8 cellular contexts compared by ENCODE assay signal in the genomic region with DNA sequence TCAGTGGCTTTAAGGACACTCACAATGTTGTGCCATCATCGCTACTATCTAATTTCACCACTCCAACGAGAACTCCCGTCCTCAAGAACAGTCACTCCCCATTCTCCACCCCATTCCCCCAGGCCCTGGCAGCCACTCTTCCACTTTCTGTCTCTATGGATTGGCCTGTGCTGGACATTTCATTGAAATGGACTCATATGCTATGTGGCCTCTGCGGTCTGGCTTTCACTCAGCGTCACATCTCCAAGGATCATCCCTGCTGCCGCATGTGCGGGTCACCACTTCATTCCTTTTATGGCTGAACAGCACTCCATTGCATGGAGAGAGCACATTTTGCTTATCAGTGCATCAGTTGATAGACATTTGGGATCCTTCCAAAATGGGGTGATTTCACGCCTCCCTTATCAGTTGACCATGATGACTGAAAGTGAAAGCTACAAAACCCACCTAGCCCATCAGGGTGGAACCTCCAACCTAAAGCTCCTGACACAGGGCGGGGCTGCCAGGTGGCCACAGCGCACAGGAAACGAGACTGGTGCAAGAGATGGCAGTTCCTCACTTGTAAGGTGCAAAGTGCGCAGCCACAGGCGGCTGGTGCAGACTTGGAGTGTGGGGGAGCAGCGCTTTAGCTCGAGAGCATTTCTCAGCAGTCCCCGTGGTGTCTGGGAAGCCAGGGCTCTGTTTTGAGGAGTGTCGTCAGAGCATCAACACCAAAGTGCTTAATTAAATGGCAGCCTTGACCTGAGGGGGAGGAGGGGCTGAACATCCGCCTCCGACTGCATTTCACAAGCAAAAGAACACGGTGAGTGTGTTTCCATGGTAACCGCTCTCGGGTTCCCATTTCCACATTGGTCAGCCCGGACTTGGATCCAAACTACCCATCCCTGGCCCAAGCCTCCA. TPM values are rescaled to one million over a fixed set of nuclear protein-coding genes. Genes with fewer than 3 reads are reported as not detected.
A peak's percentile ranks its signal among the peaks of the same experiment; 100 is the strongest.
DNase-seq lines count a peak whose midpoint lies in the region; ATAC-seq lines count a peak whose summit lies in the region.

No MANE protein-coding gene starts in this region.

- DNase-seq in NK-92 (lab: John Stamatoyannopoulos, UW; ENCODE audit: unreplicated experiment), result peak; percentile 34
- peak; percentile 41 for DNase-seq in activated T-helper 9 cell treated with anti-CD3 and anti-CD28 coated beads, Interleukin-2, amount 50 U/mL, for 16 hours (ENCODE audit: low read depth)
- DNase-seq in left lobe of liver (ENCODE audit: low spot score), result no peak
- peak; percentile 70 for DNase-seq in stimulated activated naive CD4-positive, alpha-beta T cell treated with Interleukin-2 at 50 U/mL for 16 hours (lab: John Stamatoyannopoulos, UW)
- DNase-seq in LoVo (ENCODE audit: low spot score), result no peak
- DNase-seq in NCI-H345 treated with DMSO at 0.1 percent for 48 hours (lab: John Stamatoyannopoulos, UW; ENCODE audit: unreplicated experiment), result no peak

- ATAC-seq in GM18519 (IDR thresholded peaks at IDR 0.05; ENCODE audit: low FRiP score, unreplicated experiment), result peak; percentile 76
- ATAC-seq in HG02588 (IDR thresholded peaks at IDR 0.05; ENCODE audit: unreplicated experiment), result peak; percentile 77
- peak; percentile 35 for ATAC-seq in left lobe of liver

RNA-seq across cellular contexts. Expression of gene COTL1, which starts 23.8 kb away (rescaled TPM):
- 15.9 TPM for total RNA-seq in left lobe of liver

RNA-seq across cellular contexts. Expression of gene KLHL36, which starts 54.2 kb away (rescaled TPM):
- total RNA-seq in left lobe of liver, result 26.8 TPM

Comparison
In these comparisons a context has a peak if more than half of its experiments do, and no peak if none do; other contexts are left out.
1. DNase-seq: peak in NK-92 (single experiment), activated T-helper 9 cell treated with anti-CD3 and anti-CD28 coated beads, Interleukin-2, amount 50 U/mL, for 16 hours (single experiment) and stimulated activated naive CD4-positive, alpha-beta T cell treated with Interleukin-2 at 50 U/mL for 16 hours (single experiment); none in left lobe of liver (single experiment), LoVo (single experiment) and NCI-H345 treated with DMSO at 0.1 percent for 48 hours (single experiment).
2. Peak in every context shown above with its lines, with median percentiles within 50 percentile points of each other: ATAC-seq.